In genomic region chr11:30758946-30759501, GRCh38 we compare ENCODE assay signal across 24 cellular contexts.
"Had no signal": no experiment of that assay in that cellular context is flagged by ENCODE, and none has a peak within 500 bp of the region (broad histone marks: within the 10 kb centered on the region; RNA-seq: fewer than 3 reads in every experiment).

No MANE protein-coding gene starts in this region.

- H3K27ac ChIP-seq: breast epithelium, foreskin keratinocyte, left lung, parathyroid adenoma, psoas muscle, right lobe of liver, skin epidermis, vagina had no signal

- H3K4me3 ChIP-seq: breast epithelium, left lung, psoas muscle, right lobe of liver, skin epidermis, vagina had no signal

- H2AFZ ChIP-seq: parathyroid adenoma had no signal

- H3K9ac ChIP-seq: parathyroid adenoma had no signal

- H3K36me3 ChIP-seq: breast epithelium, left lung, right lobe of liver, vagina had no signal

- H3K27me3 ChIP-seq: breast epithelium, foreskin keratinocyte, left lung, right lobe of liver, vagina had no signal

- H3K4me3 Mint-ChIP-seq: activated naive CD8-positive, alpha-beta T cell treated with anti-CD3 and anti-CD28 coated beads, Interleukin-2, amount 10 ng/mL, durations not matched to agents 7 days and 5 days; neural crest cell; stimulated activated effector memory CD8-positive, alpha-beta T cell treated with anti-CD3 and anti-CD28 coated beads, Interleukin-12 subunit alpha, Interleukin-12 subunit beta, amount 100 ng/mL, for 72 hours; stimulated activated naive CD8-positive, alpha-beta T cell treated with anti-CD3 and anti-CD28 coated beads, Interleukin-15, Interleukin-2, amounts not matched to agents 100 ng/mL and 50 ng/mL, for 24 hours; T-helper 2 cell treated with Interferon-gamma antibody and Interleukin-4, amounts not matched to agents 5 μg/mL and 100 μg/mL, for 36 hours; type B pancreatic cell had no signal

- H3K79me2 ChIP-seq: parathyroid adenoma had no signal

- H3K4me1 ChIP-seq: breast epithelium, foreskin keratinocyte, left lung, parathyroid adenoma, right lobe of liver, vagina had no signal

- DNase-seq: activated CD4-positive, alpha-beta T cell treated with anti-CD3 and anti-CD28 coated beads for 4 hours; activated CD4-positive, alpha-beta T cell treated with anti-CD3 and anti-CD28 coated beads, Interleukin-2, amount 50 U/mL, for 4 hours; activated effector memory CD4-positive, alpha-beta T cell treated with Interleukin-2 at 50 U/mL for 16 hours; activated naive CD4-positive, alpha-beta T cell treated with Interleukin-2 at 50 U/mL for 16 hours; activated naive CD8-positive, alpha-beta T cell treated with anti-CD3 and anti-CD28 coated beads, Interleukin-2, amount 10 ng/mL, durations not matched to agents 7 days and 5 days; central memory CD4-positive, alpha-beta T cell; foreskin keratinocyte; kidney glomerular epithelial cell; left lung; occipital lobe; psoas muscle; right lobe of liver; stimulated activated CD4-positive, alpha-beta T cell treated with anti-CD3 and anti-CD28 coated beads, Interleukin-4, amount 100 ng/mL, for 24 hours; T-helper 1 cell had no signal

- H3K27me3 Mint-ChIP-seq: stimulated activated naive CD8-positive, alpha-beta T cell treated with anti-CD3 and anti-CD28 coated beads, Interleukin-15, Interleukin-2, amounts not matched to agents 100 ng/mL and 50 ng/mL, for 24 hours had no signal

- H3K4me1 Mint-ChIP-seq: activated naive CD8-positive, alpha-beta T cell treated with anti-CD3 and anti-CD28 coated beads, Interleukin-2, amount 10 ng/mL, durations not matched to agents 7 days and 5 days; stimulated activated effector memory CD8-positive, alpha-beta T cell treated with anti-CD3 and anti-CD28 coated beads, Interleukin-12 subunit alpha, Interleukin-12 subunit beta, amount 100 ng/mL, for 72 hours had no signal

- H3K36me3 Mint-ChIP-seq: activated naive CD8-positive, alpha-beta T cell treated with anti-CD3 and anti-CD28 coated beads, Interleukin-2, amount 10 ng/mL, durations not matched to agents 7 days and 5 days; stimulated activated effector memory CD8-positive, alpha-beta T cell treated with anti-CD3 and anti-CD28 coated beads, Interleukin-12 subunit alpha, Interleukin-12 subunit beta, amount 100 ng/mL, for 72 hours; type B pancreatic cell had no signal

- H3K9me3 ChIP-seq: psoas muscle, right lobe of liver had no signal

- ATAC-seq: esophagus mucosa; foreskin keratinocyte; left lung; right lobe of liver; stimulated activated effector memory CD8-positive, alpha-beta T cell treated with anti-CD3 and anti-CD28 coated beads, Interleukin-12 subunit alpha, Interleukin-12 subunit beta, amount 100 ng/mL, for 72 hours had no signal

- H3K27ac Mint-ChIP-seq: activated naive CD8-positive, alpha-beta T cell treated with anti-CD3 and anti-CD28 coated beads, Interleukin-2, amount 10 ng/mL, durations not matched to agents 7 days and 5 days; stimulated activated effector memory CD8-positive, alpha-beta T cell treated with anti-CD3 and anti-CD28 coated beads, Interleukin-12 subunit alpha, Interleukin-12 subunit beta, amount 100 ng/mL, for 72 hours; stimulated activated naive CD8-positive, alpha-beta T cell treated with anti-CD3 and anti-CD28 coated beads, Interleukin-15, Interleukin-2, amounts not matched to agents 100 ng/mL and 50 ng/mL, for 24 hours; T-helper 2 cell treated with Interferon-gamma antibody and Interleukin-4, amounts not matched to agents 5 μg/mL and 100 μg/mL, for 36 hours; type B pancreatic cell had no signal
